In genomic region chr10:88873757-88874156, GRCh38 we compare ENCODE assay signal across 3 cellular contexts.
TF ChIP-seq lines count a peak whose summit lies in the region.

No MANE protein-coding gene starts in this region.

TF ChIP-seq in SK-N-SH, 30 proteins besides CTCF, POLR2A, EP300 and RAD21:
- TF ChIP-seq GABPA (IDR thresholded peaks at IDR 0.05; ENCODE audit: low read depth), result no peak
TF ChIP-seq in SK-N-SH: peak in this region for 0.

TF ChIP-seq in SK-N-SH treated with all-trans-retinoic acid at 6 μM for 48 hours, 23 proteins besides CTCF, POLR2A, EP300 and RAD21:
- no peak for TF ChIP-seq CSRNP3 (CRISPR knock-in tag; IDR thresholded peaks at IDR 0.05)
- TF ChIP-seq, protein P1, sequence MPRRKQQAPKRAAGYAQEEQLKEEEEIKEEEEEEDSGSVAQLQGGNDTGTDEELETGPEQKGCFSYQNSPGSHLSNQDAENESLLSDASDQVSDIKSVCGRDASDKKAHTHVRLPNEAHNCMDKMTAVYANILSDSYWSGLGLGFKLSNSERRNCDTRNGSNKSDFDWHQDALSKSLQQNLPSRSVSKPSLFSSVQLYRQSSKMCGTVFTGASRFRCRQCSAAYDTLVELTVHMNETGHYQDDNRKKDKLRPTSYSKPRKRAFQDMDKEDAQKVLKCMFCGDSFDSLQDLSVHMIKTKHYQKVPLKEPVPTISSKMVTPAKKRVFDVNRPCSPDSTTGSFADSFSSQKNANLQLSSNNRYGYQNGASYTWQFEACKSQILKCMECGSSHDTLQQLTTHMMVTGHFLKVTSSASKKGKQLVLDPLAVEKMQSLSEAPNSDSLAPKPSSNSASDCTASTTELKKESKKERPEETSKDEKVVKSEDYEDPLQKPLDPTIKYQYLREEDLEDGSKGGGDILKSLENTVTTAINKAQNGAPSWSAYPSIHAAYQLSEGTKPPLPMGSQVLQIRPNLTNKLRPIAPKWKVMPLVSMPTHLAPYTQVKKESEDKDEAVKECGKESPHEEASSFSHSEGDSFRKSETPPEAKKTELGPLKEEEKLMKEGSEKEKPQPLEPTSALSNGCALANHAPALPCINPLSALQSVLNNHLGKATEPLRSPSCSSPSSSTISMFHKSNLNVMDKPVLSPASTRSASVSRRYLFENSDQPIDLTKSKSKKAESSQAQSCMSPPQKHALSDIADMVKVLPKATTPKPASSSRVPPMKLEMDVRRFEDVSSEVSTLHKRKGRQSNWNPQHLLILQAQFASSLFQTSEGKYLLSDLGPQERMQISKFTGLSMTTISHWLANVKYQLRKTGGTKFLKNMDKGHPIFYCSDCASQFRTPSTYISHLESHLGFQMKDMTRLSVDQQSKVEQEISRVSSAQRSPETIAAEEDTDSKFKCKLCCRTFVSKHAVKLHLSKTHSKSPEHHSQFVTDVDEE (CRISPR knock-in tag; IDR thresholded peaks at IDR 0.05), result no peak
- TF ChIP-seq, protein P2, sequence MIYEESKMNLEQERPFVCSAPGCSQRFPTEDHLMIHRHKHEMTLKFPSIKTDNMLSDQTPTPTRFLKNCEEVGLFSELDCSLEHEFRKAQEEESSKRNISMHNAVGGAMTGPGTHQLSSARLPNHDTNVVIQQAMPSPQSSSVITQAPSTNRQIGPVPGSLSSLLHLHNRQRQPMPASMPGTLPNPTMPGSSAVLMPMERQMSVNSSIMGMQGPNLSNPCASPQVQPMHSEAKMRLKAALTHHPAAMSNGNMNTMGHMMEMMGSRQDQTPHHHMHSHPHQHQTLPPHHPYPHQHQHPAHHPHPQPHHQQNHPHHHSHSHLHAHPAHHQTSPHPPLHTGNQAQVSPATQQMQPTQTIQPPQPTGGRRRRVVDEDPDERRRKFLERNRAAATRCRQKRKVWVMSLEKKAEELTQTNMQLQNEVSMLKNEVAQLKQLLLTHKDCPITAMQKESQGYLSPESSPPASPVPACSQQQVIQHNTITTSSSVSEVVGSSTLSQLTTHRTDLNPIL (CRISPR knock-in tag; IDR thresholded peaks at IDR 0.05; ENCODE audit: low read depth), result no peak
- no peak for TF ChIP-seq ARNTL (CRISPR knock-in tag; IDR thresholded peaks at IDR 0.05; ENCODE audit: borderline replicate concordance, low read depth)
- no peak for TF ChIP-seq CSDC2 (CRISPR knock-in tag; IDR thresholded peaks at IDR 0.05)
- TF ChIP-seq ZNF8 (CRISPR knock-in tag; IDR thresholded peaks at IDR 0.05), result no peak
- no peak for TF ChIP-seq ZFP3 (CRISPR knock-in tag; IDR thresholded peaks at IDR 0.05)
- no peak for TF ChIP-seq SNAI2 (CRISPR knock-in tag; IDR thresholded peaks at IDR 0.05)
- no peak for TF ChIP-seq GLIS3 (CRISPR knock-in tag; IDR thresholded peaks at IDR 0.05)
- TF ChIP-seq ZNF565 (CRISPR knock-in tag; conservative IDR thresholded peaks at IDR 0.05; ENCODE audit: low read depth), result no peak

TF ChIP-seq in endothelial cell of umbilical vein, 7 proteins besides CTCF, POLR2A, EP300 and RAD21 (continued from another document):
- TF ChIP-seq MAX (IDR thresholded peaks at IDR 0.05; ENCODE audit: insufficient read depth, insufficient read length), result no peak
- TF ChIP-seq GATA2 (IDR thresholded peaks at IDR 0.05; ENCODE audit: insufficient read depth, insufficient read length, low read depth, low read length), result no peak
- TF ChIP-seq POLR2AphosphoS5 (IDR thresholded peaks at IDR 0.05; ENCODE audit: insufficient read depth, low read depth, low read length), result no peak
- TF ChIP-seq EZH2 (IDR thresholded peaks at IDR 0.05; ENCODE audit: borderline replicate concordance, low read depth, low read length, severe bottlenecking), result no peak
- TF ChIP-seq FOS (IDR thresholded peaks at IDR 0.05; ENCODE audit: borderline replicate concordance, insufficient read depth, low read length), result no peak
- TF ChIP-seq JUN (IDR thresholded peaks at IDR 0.05; ENCODE audit: borderline replicate concordance, insufficient read depth, insufficient read length, low read depth), result no peak
